25 cellular contexts compared by ENCODE assay signal in the genomic region with DNA sequence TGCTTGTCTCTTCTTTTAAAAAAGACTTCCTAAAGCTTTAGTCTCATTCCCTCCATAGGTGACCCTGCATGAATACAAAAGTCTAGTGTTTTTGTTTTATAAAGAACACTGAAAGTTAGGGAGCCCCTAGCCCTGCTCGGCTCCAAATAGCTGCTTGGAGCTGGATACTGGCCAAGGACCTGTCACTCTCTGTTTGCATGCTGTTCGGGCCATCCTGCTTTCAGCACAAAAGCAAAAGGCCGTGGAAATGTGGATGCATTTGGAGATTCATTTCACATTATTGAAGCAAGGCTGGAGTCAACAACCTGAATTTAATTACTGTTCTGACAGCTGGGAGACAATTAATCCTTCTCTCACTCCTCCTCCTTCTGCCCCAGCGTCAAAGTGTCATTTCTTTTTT.
A peak's percentile ranks its signal among the peaks of the same experiment; 100 is the strongest.
DNase-seq lines count a peak whose midpoint lies in the region; ATAC-seq and TF ChIP-seq lines count a peak whose summit lies in the region.
"Had no signal": no experiment of that assay in that cellular context is flagged by ENCODE, and none has a peak within 500 bp of the region (broad histone marks: within the 10 kb centered on the region; RNA-seq: fewer than 3 reads in every experiment).

No MANE protein-coding gene starts in this region.

- H3K9me3 ChIP-seq in body of pancreas: no peaks in the 10 kb centered on the region
- H3K9me3 ChIP-seq: breast epithelium, Peyer's patch, SJCRH30, thoracic aorta had no signal

- peaks cover 0 to 3% (median 0%) of the 10 kb centered on the region in 9 donors for H3K9me3 Mint-ChIP-seq in naive thymus-derived CD8-positive, alpha-beta T cell
- H3K9me3 Mint-ChIP-seq: CD4-positive, alpha-beta memory T cell; H9 had no signal

- POLR2A ChIA-PET in naive thymus-derived CD8-positive, alpha-beta T cell (lab: Charles Lee): no interaction called here

- peaks cover 0 to 5% (median 0%) of the 10 kb centered on the region in 3 donors for H3K36me3 Mint-ChIP-seq in naive thymus-derived CD8-positive, alpha-beta T cell
- H3K36me3 Mint-ChIP-seq: activated CD8-positive, alpha-beta memory T cell treated with anti-CD3 and anti-CD28 coated beads, Interleukin-2, amount 10 ng/mL, durations not matched to agents 7 days and 5 days; CD4-positive, alpha-beta memory T cell had no signal

- intact Hi-C loops in body of pancreas (cut with DNase I): no loop called here

- no peak overlapping the region for H3K4me3 ChIP-seq in body of pancreas
- H3K4me3 ChIP-seq: breast epithelium, Peyer's patch, SJCRH30, thoracic aorta had no signal

- 15 to 18% methylated on average over 4 of the region's 4 CpGs for WGBS in body of pancreas, 2 donors

- H3K27ac Mint-ChIP-seq in naive thymus-derived CD8-positive, alpha-beta T cell: no peak overlapping the region
- H3K27ac Mint-ChIP-seq: activated CD8-positive, alpha-beta memory T cell treated with anti-CD3 and anti-CD28 coated beads, Interleukin-2, amount 10 ng/mL, durations not matched to agents 7 days and 5 days; activated T-cell treated with anti-CD3 and anti-CD28 coated beads, Interleukin-2, amount 50 U/mL, for 72 hours; CD4-positive, alpha-beta memory T cell; H9 had no signal

- H3K36me3 ChIP-seq in body of pancreas (replicated peaks in 1 of 2; ENCODE audit: insufficient read depth in 1 of 2, low read depth in 2 of 2): no peaks in the 10 kb centered on the region
- H3K36me3 ChIP-seq: breast epithelium, Peyer's patch, SJCRH30, thoracic aorta had no signal

- no peaks in the 10 kb centered on the region for H3K4me1 ChIP-seq in body of pancreas
- H3K4me1 ChIP-seq: breast epithelium, Peyer's patch, SJCRH30 had no signal

- no peaks in the 10 kb centered on the region for H3K27me3 ChIP-seq in body of pancreas
- H3K27me3 ChIP-seq: breast epithelium, Peyer's patch, SJCRH30 had no signal

- no peak overlapping the region for H3K27ac ChIP-seq in body of pancreas
- H3K27ac ChIP-seq: breast epithelium, Peyer's patch, SJCRH30, thoracic aorta had no signal

- TF ChIP-seq CTCF in body of pancreas (IDR thresholded peaks at IDR 0.05): no peak

- H3K27me3 Mint-ChIP-seq in naive thymus-derived CD8-positive, alpha-beta T cell: peaks cover 0 to 1% (median 0%) of the 10 kb centered on the region in 5 donors
- H3K27me3 Mint-ChIP-seq: activated CD8-positive, alpha-beta memory T cell treated with anti-CD3 and anti-CD28 coated beads, Interleukin-2, amount 10 ng/mL, durations not matched to agents 7 days and 5 days; CD4-positive, alpha-beta memory T cell had no signal

- TF ChIP-seq POLR2A in body of pancreas (IDR thresholded peaks at IDR 0.05): no peak

- ATAC-seq in body of pancreas (no peak), GM18907 (IDR thresholded peaks at IDR 0.05; ENCODE audit: unreplicated experiment) (no peak)
- no peak for ATAC-seq in naive thymus-derived CD8-positive, alpha-beta T cell
- ATAC-seq: activated CD8-positive, alpha-beta memory T cell treated with anti-CD3 and anti-CD28 coated beads, Interleukin-2, amount 10 ng/mL, durations not matched to agents 7 days and 5 days; activated T-cell treated with anti-CD3 and anti-CD28 coated beads, Interleukin-2, amount 50 U/mL, for 72 hours; left ventricle myocardium superior had no signal

- H3K4me3 Mint-ChIP-seq in naive thymus-derived CD8-positive, alpha-beta T cell: no peak overlapping the region
- H3K4me3 Mint-ChIP-seq: activated CD8-positive, alpha-beta memory T cell treated with anti-CD3 and anti-CD28 coated beads, Interleukin-2, amount 10 ng/mL, durations not matched to agents 7 days and 5 days; activated T-cell treated with anti-CD3 and anti-CD28 coated beads, Interleukin-2, amount 50 U/mL, for 72 hours; CD4-positive, alpha-beta memory T cell; H9 had no signal

- DNase-seq in COR-L47 (lab: John Stamatoyannopoulos, UW): peak; percentile 87
- peak; percentile 2 for DNase-seq in NCI-H1092 (lab: John Stamatoyannopoulos, UW)
- peak; percentile 67 for DNase-seq in NCI-H2171 (lab: John Stamatoyannopoulos, UW)
- peak in 3 of 4 donors; percentile 7 to 23 (median 22) for DNase-seq in body of pancreas
- DNase-seq in CD1c-positive myeloid dendritic cell (ENCODE audit: extremely low spot score): no peak
- DNase-seq in naive thymus-derived CD8-positive, alpha-beta T cell: no peak
- DNase-seq: activated CD4-positive, CD25-positive, alpha-beta regulatory T cell; activated CD8-positive, alpha-beta memory T cell treated with anti-CD3 and anti-CD28 coated beads, Interleukin-2, amount 10 ng/mL, durations not matched to agents 7 days and 5 days; activated naive CD4-positive, alpha-beta T cell treated with Interleukin-2 at 50 U/mL for 16 hours; activated T-cell treated with anti-CD3 and anti-CD28 coated beads, Interleukin-2, amount 50 U/mL, for 72 hours; CD4-positive, alpha-beta memory T cell; DMS79; effector CD4-positive, alpha-beta T cell; GF-D8; H9; islet precursor cell; left ventricle myocardium superior; NCI-H226; occipital lobe; Peyer's patch; SJCRH30; stimulated activated naive CD4-positive, alpha-beta T cell treated with Interleukin-2 at 50 U/mL for 16 hours had no signal

- no peaks in the 10 kb centered on the region for H3K4me1 Mint-ChIP-seq in naive thymus-derived CD8-positive, alpha-beta T cell
- H3K4me1 Mint-ChIP-seq: activated CD8-positive, alpha-beta memory T cell treated with anti-CD3 and anti-CD28 coated beads, Interleukin-2, amount 10 ng/mL, durations not matched to agents 7 days and 5 days; CD4-positive, alpha-beta memory T cell; H9 had no signal

Comparison
In these comparisons a context has a peak if more than half of its experiments do, and no peak if none do; other contexts are left out.
1. DNase-seq: peak in COR-L47 (single experiment), NCI-H1092 (single experiment), NCI-H2171 (single experiment) and body of pancreas (3 of 4); none in CD1c-positive myeloid dendritic cell (single experiment) and naive thymus-derived CD8-positive, alpha-beta T cell (0 of 10).